ENCODE assay signal across 20 cellular contexts in the genomic region with DNA sequence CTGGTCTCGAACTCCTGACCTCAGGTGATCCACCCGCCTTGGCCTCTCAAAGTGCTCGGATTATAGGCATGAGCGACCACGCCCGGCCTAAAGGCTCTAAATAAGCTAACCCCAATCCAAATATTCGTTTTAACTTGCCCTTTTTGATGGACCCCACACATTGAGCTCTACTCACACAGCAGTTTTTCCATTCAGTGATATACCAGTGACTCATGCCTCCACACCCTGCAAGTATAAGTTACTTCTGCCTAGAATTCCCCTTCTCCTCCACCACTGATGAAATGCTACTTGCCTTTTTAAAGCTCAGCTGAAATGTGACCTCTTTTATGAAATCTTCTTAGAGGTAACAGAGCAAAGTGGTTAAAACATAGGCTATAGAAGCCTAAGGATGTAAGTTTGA.
A peak's percentile ranks its signal among the peaks of the same experiment; 100 is the strongest.
DNase-seq lines count a peak whose midpoint lies in the region; ATAC-seq and TF ChIP-seq lines count a peak whose summit lies in the region.
"Had no signal": no experiment of that assay in that cellular context is flagged by ENCODE, and none has a peak within 500 bp of the region (broad histone marks: within the 10 kb centered on the region; RNA-seq: fewer than 3 reads in every experiment).

No MANE protein-coding gene starts in this region.

- dilution Hi-C loops in IMR-90 (cut with HindIII; ENCODE audit: low sequenced_read_pairs, unreplicated experiment) = no loop called here

- H2AK9ac ChIP-seq in IMR-90 (replicated peaks; ENCODE audit: low read depth, low read length, poor library complexity) = no peak overlapping the region

- no peaks in the 10 kb centered on the region for H3K4me1 Mint-ChIP-seq in activated T-helper 2 cell treated with anti-CD3 and anti-CD28 coated beads, Interferon-gamma antibody, Interleukin-2, Interleukin-4, amounts not matched to agents 10 μg/mL and 5 μg/mL and 100 μg/mL, durations not matched to agents 14 hours and 24 hours and 36 hours (ENCODE audit: low read depth)
- H3K4me1 Mint-ChIP-seq: B cell had no signal

- ATAC-seq in IMR-90 (ENCODE audit: low read depth) (peak; percentile 84), HG02571 (IDR thresholded peaks at IDR 0.05; ENCODE audit: unreplicated experiment) (no peak)
- ATAC-seq: HepG2, right cardiac atrium had no signal

- TF ChIP-seq RAD21 in IMR-90 (IDR thresholded peaks at IDR 0.05; ENCODE audit: low read length) = no peak

- no peak overlapping the region for H3K4me3 Mint-ChIP-seq in activated T-helper 2 cell treated with anti-CD3 and anti-CD28 coated beads, Interferon-gamma antibody, Interleukin-2, Interleukin-4, amounts not matched to agents 10 μg/mL and 5 μg/mL and 100 μg/mL, durations not matched to agents 14 hours and 24 hours and 36 hours (ENCODE audit: low read depth)
- H3K4me3 Mint-ChIP-seq: B cell had no signal

- no peak for TF ChIP-seq POLR2A in IMR-90 (IDR thresholded peaks at IDR 0.05; ENCODE audit: low read depth, low read length)

- no peaks in the 10 kb centered on the region for H3K36me3 Mint-ChIP-seq in activated T-helper 2 cell treated with anti-CD3 and anti-CD28 coated beads, Interferon-gamma antibody, Interleukin-2, Interleukin-4, amounts not matched to agents 10 μg/mL and 5 μg/mL and 100 μg/mL, durations not matched to agents 14 hours and 24 hours and 36 hours (ENCODE audit: low read depth)

- H3K9me3 ChIP-seq in IMR-90 (ENCODE audit: control insufficient read depth, insufficient read depth, low read length) = no peaks in the 10 kb centered on the region
- H3K9me3 ChIP-seq: SJCRH30 had no signal

- no peak overlapping the region for H2BK20ac ChIP-seq in IMR-90 (ENCODE audit: low read depth, low read length)

- no peak overlapping the region for H3K56ac ChIP-seq in IMR-90 (ENCODE audit: extremely low read depth, insufficient read depth, low read length)

- H3K79me1 ChIP-seq in IMR-90 (ENCODE audit: low read depth in 1 of 2, low read length in 2 of 2) = no peaks in the 10 kb centered on the region

- TF ChIP-seq CTCF in IMR-90 (conservative IDR thresholded peaks at IDR 0.05; ENCODE audit: low read depth, low read length) (no peak), cardiac fibroblast (IDR thresholded peaks at IDR 0.05; ENCODE audit: low read depth, low read length) (no peak)

- no peaks in the 10 kb centered on the region for H3K9me1 ChIP-seq in IMR-90 (ENCODE audit: insufficient read depth, low read length)

- H2AK5ac ChIP-seq in IMR-90 (ENCODE audit: low read depth, low read length) = no peak overlapping the region

- H4K8ac ChIP-seq in IMR-90 (ENCODE audit: low read depth in 2 of 2, low read length in 2 of 2) = no peak overlapping the region

- no peak overlapping the region for H3K4ac ChIP-seq in IMR-90 (ENCODE audit: low read depth, low read length)

- in situ Hi-C loops in IMR-90 (cut with MboI; ENCODE audit: low sequenced_read_pairs) = no loop called here

- no peaks in the 10 kb centered on the region for H3K9me3 Mint-ChIP-seq in activated T-helper 2 cell treated with anti-CD3 and anti-CD28 coated beads, Interferon-gamma antibody, Interleukin-2, Interleukin-4, amounts not matched to agents 10 μg/mL and 5 μg/mL and 100 μg/mL, durations not matched to agents 14 hours and 24 hours and 36 hours

- no peak overlapping the region for H3K27ac Mint-ChIP-seq in activated T-helper 2 cell treated with anti-CD3 and anti-CD28 coated beads, Interferon-gamma antibody, Interleukin-2, Interleukin-4, amounts not matched to agents 10 μg/mL and 5 μg/mL and 100 μg/mL, durations not matched to agents 14 hours and 24 hours and 36 hours
- H3K27ac Mint-ChIP-seq: B cell had no signal

- no peak overlapping the region for H3K4me2 ChIP-seq in IMR-90 (ENCODE audit: low read depth, low read length)

- H3K4me3 ChIP-seq in IMR-90 (ENCODE audit: insufficient read depth, low read depth, low read length) (no peak overlapping the region), cardiac fibroblast (replicated peaks in 1 of 2; ENCODE audit: low read depth in 2 of 2, low read length in 2 of 2) (no peak overlapping the region)
- H3K4me3 ChIP-seq: SJCRH30 had no signal

- H2BK5ac ChIP-seq in IMR-90 (ENCODE audit: low read depth, low read length, poor library complexity, severe bottlenecking) = no peak overlapping the region

- H3K27ac ChIP-seq in IMR-90 (ENCODE audit: insufficient read depth, low read length) = no peak overlapping the region
- H3K27ac ChIP-seq: SJCRH30 had no signal

- no peak overlapping the region for H2BK120ac ChIP-seq in IMR-90 (ENCODE audit: low read depth, low read length)

- H3K4me1 ChIP-seq in IMR-90 (ENCODE audit: control insufficient read depth, insufficient read depth, low read length) = no peaks in the 10 kb centered on the region

- BruUV-seq in IMR-90 (replicated peaks; lab: Mats Ljungman, UMichigan) = no TSS peak

- H3K18ac ChIP-seq in IMR-90 (ENCODE audit: low read depth, low read length) = no peak overlapping the region

- DNase-seq in Daoy (ENCODE audit: low read depth) = peak; percentile 60
- peak; percentile 79 for DNase-seq in IMR-90
- DNase-seq in cardiac fibroblast (ENCODE audit: low read depth in 2 of 2) = peak; percentile 47 to 76
- peak; percentile 49 for DNase-seq in kidney tubule cell (ENCODE audit: low spot score)
- no peak for DNase-seq in NCI-H345 (lab: John Stamatoyannopoulos, UW)
- DNase-seq in activated T-helper 2 cell treated with anti-CD3 and anti-CD28 coated beads, Interferon-gamma antibody, Interleukin-2, Interleukin-4, amounts not matched to agents 10 μg/mL and 5 μg/mL and 100 μg/mL, durations not matched to agents 14 hours and 24 hours and 36 hours (ENCODE audit: low spot score) = no peak
- no peak for DNase-seq in UCSD-AML1 (lab: John Stamatoyannopoulos, UW; ENCODE audit: unreplicated experiment)
- DNase-seq: activated CD4-positive, alpha-beta T cell treated with anti-CD3 and anti-CD28 coated beads, Interleukin-2, amount 50 U/mL, for 48 hours; effector memory CD4-positive, alpha-beta T cell; GOT3; mesendoderm; NCI-H1092; right cardiac atrium; SJCRH30; stimulated activated CD4-positive, alpha-beta T cell treated with anti-CD3 and anti-CD28 coated beads, Interleukin-2, amount 100 ng/mL, for 48 hours; stimulated activated CD8-positive, alpha-beta memory T cell treated with anti-CD3 and anti-CD28 coated beads, Interleukin-4, amount 100 ng/mL, for 48 hours; trophoblast cell had no signal

- no peak overlapping the region for H4K5ac ChIP-seq in IMR-90 (ENCODE audit: low read depth, low read length)

- intact Hi-C loops in IMR-90 (cut with micrococcal nuclease) = no loop called here
- intact Hi-C loops in activated T-helper 2 cell treated with anti-CD3 and anti-CD28 coated beads, Interferon-gamma antibody, Interleukin-2, Interleukin-4, amounts not matched to agents 10 μg/mL and 5 μg/mL and 100 μg/mL, durations not matched to agents 14 hours and 24 hours and 36 hours (cut with micrococcal nuclease) = no loop called here

- H3K36me3 ChIP-seq in IMR-90 (ENCODE audit: control insufficient read depth, insufficient read depth, low read length) = no peaks in the 10 kb centered on the region
- H3K36me3 ChIP-seq: SJCRH30 had no signal

- no peak overlapping the region for H4K91ac ChIP-seq in IMR-90 (ENCODE audit: insufficient read depth, low read depth, low read length)

- peaks cover 6% of the 10 kb centered on the region for H3K27me3 Mint-ChIP-seq in activated T-helper 2 cell treated with anti-CD3 and anti-CD28 coated beads, Interferon-gamma antibody, Interleukin-2, Interleukin-4, amounts not matched to agents 10 μg/mL and 5 μg/mL and 100 μg/mL, durations not matched to agents 14 hours and 24 hours and 36 hours (ENCODE audit: low read depth)

- H3K9ac ChIP-seq in IMR-90 (ENCODE audit: low read depth, low read length) = no peak overlapping the region

- CTCF ChIA-PET in IMR-90 (lab: Yijun Ruan, JAX) = interaction anchor here (0.7 kb wide), 1 partner anchor 1845 kb away, joined by 4 read pairs; no protein-coding TSS in a partner anchor

- 95% methylated on average over 6 of the region's 7 CpGs; no CpG with 5 or more reads in 1 of the 2 experiments for WGBS in IMR-90 (ENCODE audit: extremely low coverage in 2 of 2, insufficient read length in 1 of 2), 2 experiments

- POLR2A ChIA-PET in IMR-90 (lab: Charles Lee; ENCODE audit: unreplicated experiment) = no interaction called here

- no peaks in the 10 kb centered on the region for H4K20me1 ChIP-seq in IMR-90 (ENCODE audit: insufficient read depth, low read length)

- no peaks in the 10 kb centered on the region for H3K27me3 ChIP-seq in IMR-90 (ENCODE audit: control insufficient read depth, insufficient read depth, low read length)
- H3K27me3 ChIP-seq: SJCRH30 had no signal

- no peak overlapping the region for H2AFZ ChIP-seq in IMR-90 (replicated peaks; ENCODE audit: low read length, poor library complexity)

- no peak overlapping the region for H3K14ac ChIP-seq in IMR-90 (replicated peaks; ENCODE audit: low read depth, low read length)

- H3K23ac ChIP-seq in IMR-90 (ENCODE audit: low read depth, low read length) = no peak overlapping the region

- H2BK15ac ChIP-seq in IMR-90 (ENCODE audit: low read depth, low read length) = no peak overlapping the region

TF ChIP-seq in IMR-90, 13 proteins besides CTCF, POLR2A, EP300 and RAD21:
- TF ChIP-seq BHLHE40 (IDR thresholded peaks at IDR 0.05; ENCODE audit: low read depth, low read length) (no peak), FOS (IDR thresholded peaks at IDR 0.05; ENCODE audit: low read depth, low read length) (peak; percentile 44; the same call in 1 of the 2 replicates)
TF ChIP-seq in IMR-90: peak in this region for 1.

Comparison
In these comparisons a context has a peak if more than half of its experiments do, and no peak if none do; other contexts are left out.
1. DNase-seq: peak in Daoy (single experiment), IMR-90 (single experiment), cardiac fibroblast (2 of 2) and kidney tubule cell (single experiment); none in NCI-H345 (single experiment), activated T-helper 2 cell treated with anti-CD3 and anti-CD28 coated beads, Interferon-gamma antibody, Interleukin-2, Interleukin-4, amounts not matched to agents 10 μg/mL and 5 μg/mL and 100 μg/mL, durations not matched to agents 14 hours and 24 hours and 36 hours (single experiment) and UCSD-AML1 (single experiment).